ENCODE assay signal across 16 cellular contexts in genomic region chr2:25497862-25498407, GRCh38.
DNase-seq lines count a peak whose midpoint lies in the region; ATAC-seq, FAIRE-seq and TF ChIP-seq lines count a peak whose summit lies in the region.
"Had no signal": no experiment of that assay in that cellular context is flagged by ENCODE, and none has a peak within 500 bp of the region (broad histone marks: within the 10 kb centered on the region; RNA-seq: fewer than 3 reads in every experiment).

No MANE protein-coding gene starts in this region.

- CTCF ChIA-PET in activated CD4-positive, alpha-beta T cell treated with anti-CD3 and anti-CD28 coated beads, Interleukin-2, amount 10 ng/mL, durations not matched to agents 7 days and 5 days (lab: Charles Lee): interaction anchor here (1.6 kb wide), 1 partner anchor 248 kb away, joined by 3 read pairs; no protein-coding TSS in a partner anchor
- CTCF ChIA-PET in CD8-positive, alpha-beta T cell (lab: Charles Lee): interaction anchor here (1.2 kb wide), 1 partner anchor 10 kb away, joined by 3 read pairs; no protein-coding TSS in a partner anchor

- no peaks in the 10 kb centered on the region for H3K79me2 ChIP-seq in DOHH2 (ENCODE audit: control insufficient read depth, low read length)

- H3K4me1 ChIP-seq in DOHH2 (ENCODE audit: control insufficient read depth, low read length) (peaks cover 16% of the 10 kb centered on the region), right lobe of liver (no peaks in the 10 kb centered on the region)
- no peaks in the 10 kb centered on the region for H3K4me1 ChIP-seq in CD8-positive, alpha-beta T cell (ENCODE audit: insufficient read depth, low read length)
- H3K4me1 ChIP-seq: transverse colon had no signal

- TF ChIP-seq POLR2A in right lobe of liver (IDR thresholded peaks at IDR 0.05): no peak

- H3K27me3 Mint-ChIP-seq in dendritic cell treated with granulocyte-macrophage colony-stimulating factor and Interleukin-4, amounts not matched to agents 40 ng/mL and 50 ng/mL, for 4 days: no peaks in the 10 kb centered on the region
- H3K27me3 Mint-ChIP-seq in activated CD4-positive, alpha-beta T cell treated with anti-CD3 and anti-CD28 coated beads, Interleukin-2, amount 10 ng/mL, durations not matched to agents 7 days and 5 days: no peaks in the 10 kb centered on the region
- H3K27me3 Mint-ChIP-seq in CD8-positive, alpha-beta T cell (ENCODE audit: low read depth): no peaks in the 10 kb centered on the region

- H3K27ac Mint-ChIP-seq in dendritic cell treated with granulocyte-macrophage colony-stimulating factor and Interleukin-4, amounts not matched to agents 40 ng/mL and 50 ng/mL, for 4 days: peak overlapping the region; percentile 67
- H3K27ac Mint-ChIP-seq in activated CD4-positive, alpha-beta T cell treated with anti-CD3 and anti-CD28 coated beads, Interleukin-2, amount 10 ng/mL, durations not matched to agents 7 days and 5 days: no peak overlapping the region
- no peak overlapping the region for H3K27ac Mint-ChIP-seq in CD8-positive, alpha-beta T cell
- H3K27ac Mint-ChIP-seq: HFFc6 had no signal

- H3K9me3 Mint-ChIP-seq in dendritic cell treated with granulocyte-macrophage colony-stimulating factor and Interleukin-4, amounts not matched to agents 40 ng/mL and 50 ng/mL, for 4 days: no peaks in the 10 kb centered on the region
- H3K9me3 Mint-ChIP-seq in activated CD4-positive, alpha-beta T cell treated with anti-CD3 and anti-CD28 coated beads, Interleukin-2, amount 10 ng/mL, durations not matched to agents 7 days and 5 days: no peaks in the 10 kb centered on the region
- no peaks in the 10 kb centered on the region for H3K9me3 Mint-ChIP-seq in CD8-positive, alpha-beta T cell
- H3K9me3 Mint-ChIP-seq: HFFc6 had no signal

- H3K27me3 ChIP-seq in DOHH2 (ENCODE audit: control insufficient read depth, low read length) (no peaks in the 10 kb centered on the region), right lobe of liver (no peaks in the 10 kb centered on the region)
- H3K27me3 ChIP-seq in CD8-positive, alpha-beta T cell (ENCODE audit: insufficient read depth, low read length): no peaks in the 10 kb centered on the region
- H3K27me3 ChIP-seq: transverse colon had no signal

- H3K9me2 ChIP-seq in DOHH2 (replicated peaks; ENCODE audit: control insufficient read depth, low read length): no peaks in the 10 kb centered on the region

- peak overlapping the region; percentile 49 for H3K4me2 ChIP-seq in DOHH2 (ENCODE audit: low read length)

- no peaks in the 10 kb centered on the region for H4K20me1 ChIP-seq in DOHH2 (ENCODE audit: control insufficient read depth, insufficient read depth, low read depth, low read length)

- H3K36me3 ChIP-seq in DOHH2 (ENCODE audit: control insufficient read depth, low read length): no peaks in the 10 kb centered on the region
- H3K36me3 ChIP-seq in right lobe of liver: peaks cover 0 to 2% (median 0%) of the 10 kb centered on the region in 4 donors
- H3K36me3 ChIP-seq in CD8-positive, alpha-beta T cell (ENCODE audit: insufficient read depth, low read length): no peaks in the 10 kb centered on the region
- H3K36me3 ChIP-seq: transverse colon had no signal

- H3K27ac ChIP-seq in DOHH2 (ENCODE audit: low read depth, low read length) (no peak overlapping the region), right lobe of liver (no peak overlapping the region)
- no peak overlapping the region for H3K27ac ChIP-seq in CD8-positive, alpha-beta T cell (ENCODE audit: low read depth, low read length)
- H3K27ac ChIP-seq: transverse colon had no signal

- H3F3A ChIP-seq in DOHH2 (ENCODE audit: control insufficient read depth, insufficient read depth): no peaks in the 10 kb centered on the region

- no peak for DNase-seq in GM19239 (ENCODE audit: insufficient read length, low spot score)
- DNase-seq in right lobe of liver: no peak
- no peak for DNase-seq in stimulated activated naive CD4-positive, alpha-beta T cell (lab: John Stamatoyannopoulos, UW)
- no peak for DNase-seq in activated CD4-positive, alpha-beta T cell treated with anti-CD3 and anti-CD28 coated beads, Interleukin-2, amount 10 ng/mL, durations not matched to agents 7 days and 5 days
- no peak for DNase-seq in CD8-positive, alpha-beta T cell
- DNase-seq: activated CD4-positive, alpha-beta T cell treated with anti-CD3 and anti-CD28 coated beads, Interleukin-2, amount 50 U/mL, for 4 hours; activated effector memory CD4-positive, alpha-beta T cell treated with anti-CD3 and anti-CD28 coated beads, Interleukin-2, amount 50 U/mL, for 16 hours; HFFc6; NCI-H1436; NCI-H748 treated with DMSO at 0.1 percent for 48 hours; small intestine; T1000; transverse colon had no signal

- ATAC-seq in HG03108 (IDR thresholded peaks at IDR 0.05; ENCODE audit: unreplicated experiment) (peak; percentile 63), right lobe of liver (no peak)
- ATAC-seq in CD8-positive, alpha-beta T cell: no peak

- POLR2A ChIA-PET in activated CD4-positive, alpha-beta T cell treated with anti-CD3 and anti-CD28 coated beads, Interleukin-2, amount 10 ng/mL, durations not matched to agents 7 days and 5 days (lab: Charles Lee): no interaction called here
- POLR2A ChIA-PET in CD8-positive, alpha-beta T cell (lab: Charles Lee): no interaction called here

- no peaks in the 10 kb centered on the region for H3K9me3 ChIP-seq in DOHH2 (ENCODE audit: control insufficient read depth, insufficient read depth, low read length)
- no peaks in the 10 kb centered on the region for H3K9me3 ChIP-seq in right lobe of liver
- H3K9me3 ChIP-seq in CD8-positive, alpha-beta T cell (ENCODE audit: low read length): no peaks in the 10 kb centered on the region
- H3K9me3 ChIP-seq: transverse colon had no signal

- intact Hi-C loops in dendritic cell treated with granulocyte-macrophage colony-stimulating factor and Interleukin-4, amounts not matched to agents 40 ng/mL and 50 ng/mL, for 4 days (cut with micrococcal nuclease): no loop called here
- intact Hi-C loops in right lobe of liver (cut with DNase I): no loop called here
- intact Hi-C loops in CD8-positive, alpha-beta T cell (cut with DNase I, micrococcal nuclease): no loop called here

- H3K4me3 ChIP-seq in DOHH2 (ENCODE audit: low read length) (no peak overlapping the region), right lobe of liver (no peak overlapping the region)
- no peak overlapping the region for H3K4me3 ChIP-seq in CD8-positive, alpha-beta T cell (ENCODE audit: low read depth, low read length)
- H3K4me3 ChIP-seq: transverse colon had no signal

- peak overlapping the region; percentile 15 for H3K4me3 Mint-ChIP-seq in dendritic cell treated with granulocyte-macrophage colony-stimulating factor and Interleukin-4, amounts not matched to agents 40 ng/mL and 50 ng/mL, for 4 days
- no peak overlapping the region for H3K4me3 Mint-ChIP-seq in activated CD4-positive, alpha-beta T cell treated with anti-CD3 and anti-CD28 coated beads, Interleukin-2, amount 10 ng/mL, durations not matched to agents 7 days and 5 days
- H3K4me3 Mint-ChIP-seq in CD8-positive, alpha-beta T cell: no peak overlapping the region
- H3K4me3 Mint-ChIP-seq: HFFc6 had no signal

- 86% methylated on average over 2 of the region's 2 CpGs for WGBS in right lobe of liver (ENCODE audit: insufficient coverage, low coverage, low lambda C conversion rate, missing lambda C conversion rate)

- peak; percentile 47 for FAIRE-seq in GM19239 (lab: Jason Lieb, UNC)
- FAIRE-seq: small intestine had no signal

- H3K36me3 Mint-ChIP-seq in dendritic cell treated with granulocyte-macrophage colony-stimulating factor and Interleukin-4, amounts not matched to agents 40 ng/mL and 50 ng/mL, for 4 days (ENCODE audit: low read depth): no peaks in the 10 kb centered on the region
- H3K36me3 Mint-ChIP-seq in activated CD4-positive, alpha-beta T cell treated with anti-CD3 and anti-CD28 coated beads, Interleukin-2, amount 10 ng/mL, durations not matched to agents 7 days and 5 days (ENCODE audit: low read depth): no peaks in the 10 kb centered on the region
- H3K36me3 Mint-ChIP-seq in CD8-positive, alpha-beta T cell: peaks cover 31% of the 10 kb centered on the region

- TF ChIP-seq CTCF in DOHH2 (IDR thresholded peaks at IDR 0.05; ENCODE audit: low read depth, low read length, poor library complexity, severe bottlenecking) (no peak), right lobe of liver (IDR thresholded peaks at IDR 0.05) (no peak)
- no peak for TF ChIP-seq CTCF in CD8-positive, alpha-beta T cell (IDR thresholded peaks at IDR 0.05)

- peaks cover 18% of the 10 kb centered on the region for H3K4me1 Mint-ChIP-seq in dendritic cell treated with granulocyte-macrophage colony-stimulating factor and Interleukin-4, amounts not matched to agents 40 ng/mL and 50 ng/mL, for 4 days (ENCODE audit: low read depth)
- H3K4me1 Mint-ChIP-seq in activated CD4-positive, alpha-beta T cell treated with anti-CD3 and anti-CD28 coated beads, Interleukin-2, amount 10 ng/mL, durations not matched to agents 7 days and 5 days: peaks cover 2% of the 10 kb centered on the region
- H3K4me1 Mint-ChIP-seq in CD8-positive, alpha-beta T cell (ENCODE audit: low read depth): no peaks in the 10 kb centered on the region
